13 cellular contexts compared by ENCODE assay signal in genomic region chr10:14259696-14260595, GRCh38.
DNase-seq lines count a peak whose midpoint lies in the region; ATAC-seq and TF ChIP-seq lines count a peak whose summit lies in the region.
"Had no signal": no experiment of that assay in that cellular context is flagged by ENCODE, and none has a peak within 500 bp of the region (broad histone marks: within the 10 kb centered on the region; RNA-seq: fewer than 3 reads in every experiment).

No MANE protein-coding gene starts in this region.

- TF ChIP-seq POLR2A in upper lobe of left lung (IDR thresholded peaks at IDR 0.05): no peak

- H4K8ac ChIP-seq in mesenchymal stem cell (ENCODE audit: low read length): no peak overlapping the region

- no peak for TF ChIP-seq EP300 in upper lobe of left lung (IDR thresholded peaks at IDR 0.05)

- peak overlapping the region; percentile 53 for H3K27ac ChIP-seq in brain microvascular endothelial cell
- H3K27ac ChIP-seq in mesenchymal stem cell (ENCODE audit: low read length, poor library complexity, severe bottlenecking): peak overlapping the region; percentile 64
- no peak overlapping the region for H3K27ac ChIP-seq in upper lobe of left lung
- H3K27ac ChIP-seq: right atrium auricular region had no signal

- no peaks in the 10 kb centered on the region for H3K27me3 ChIP-seq in brain microvascular endothelial cell (replicated peaks)
- peaks cover 34 to 62% of the 10 kb centered on the region in 2 experiments for H3K27me3 ChIP-seq in mesenchymal stem cell (ENCODE audit: control insufficient read depth in 1 of 2, insufficient read depth in 1 of 2, low read length in 2 of 2)
- no peaks in the 10 kb centered on the region for H3K27me3 ChIP-seq in upper lobe of left lung
- H3K27me3 ChIP-seq: right atrium auricular region had no signal

- peaks cover 9% of the 10 kb centered on the region for H3K4me1 ChIP-seq in mesenchymal stem cell (ENCODE audit: control insufficient read depth, insufficient read depth, low read depth, low read length)
- no peaks in the 10 kb centered on the region for H3K4me1 ChIP-seq in upper lobe of left lung
- H3K4me1 ChIP-seq: HAP-1, right atrium auricular region had no signal

- H3K14ac ChIP-seq in mesenchymal stem cell (ENCODE audit: low read length in 2 of 2): no peak overlapping the region

- H2BK15ac ChIP-seq in mesenchymal stem cell (ENCODE audit: low read depth, poor library complexity, severe bottlenecking): no peak overlapping the region

- no peak overlapping the region for H2AK5ac ChIP-seq in mesenchymal stem cell (ENCODE audit: low read length, severe bottlenecking)

- WGBS in mesenchymal stem cell: 37% methylated on average over 4 of the region's 7 CpGs
- 41 to 44% methylated on average over 7 of the region's 7 CpGs for WGBS in upper lobe of left lung, 2 donors

- no peak overlapping the region for H2BK5ac ChIP-seq in mesenchymal stem cell (ENCODE audit: low read depth, low read length, poor library complexity, severe bottlenecking)

- H3K9ac ChIP-seq in mesenchymal stem cell (ENCODE audit: low read length): no peak overlapping the region

- no peak overlapping the region for H3K18ac ChIP-seq in mesenchymal stem cell (ENCODE audit: low read depth in 1 of 2, low read length in 2 of 2)

- H3K9me3 ChIP-seq in mesenchymal stem cell (ENCODE audit: control insufficient read depth, low read length): no peaks in the 10 kb centered on the region
- no peaks in the 10 kb centered on the region for H3K9me3 ChIP-seq in upper lobe of left lung
- H3K9me3 ChIP-seq: HAP-1, right atrium auricular region had no signal

- no peak for DNase-seq in left ventricle myocardium superior
- no peak for DNase-seq in cardiac septum (ENCODE audit: low spot score)
- peak; percentile 85 for DNase-seq in brain microvascular endothelial cell
- DNase-seq in mesenchymal stem cell: peak; percentile 84
- no peak for DNase-seq in upper lobe of left lung
- no peak for DNase-seq in putamen (ENCODE audit: low spot score)
- no peak for DNase-seq in NCI-H524 treated with DMSO at 0.1 percent for 48 hours (lab: John Stamatoyannopoulos, UW)
- DNase-seq: activated T-cell treated with anti-CD3 and anti-CD28 coated beads, Interleukin-2, amount 50 U/mL, for 1 hour; GDM1; left cardiac atrium had no signal

- no peaks in the 10 kb centered on the region for H3K79me1 ChIP-seq in mesenchymal stem cell (replicated peaks; ENCODE audit: low read length, poor library complexity, severe bottlenecking)

- H3K4me2 ChIP-seq in mesenchymal stem cell (ENCODE audit: low read length, poor library complexity, severe bottlenecking): no peak overlapping the region

- H3K23ac ChIP-seq in mesenchymal stem cell (ENCODE audit: low read length in 2 of 2): no peak overlapping the region

- no peak overlapping the region for H2BK12ac ChIP-seq in mesenchymal stem cell (ENCODE audit: low read length in 2 of 2)

- H2AFZ ChIP-seq in mesenchymal stem cell (ENCODE audit: low read depth, low read length): no peak overlapping the region

- in situ Hi-C loops in brain microvascular endothelial cell (cut with HindIII; ENCODE audit: low pct_ligation_motif_present, low sequenced_read_pairs): no loop called here

- H3K4me3 ChIP-seq in brain microvascular endothelial cell (ENCODE audit: low read depth, low read length): no peak overlapping the region
- no peak overlapping the region for H3K4me3 ChIP-seq in mesenchymal stem cell (ENCODE audit: insufficient read depth in 1 of 2, low read depth in 1 of 2, low read length in 2 of 2)
- H3K4me3 ChIP-seq in upper lobe of left lung: no peak overlapping the region
- H3K4me3 ChIP-seq: HAP-1, right atrium auricular region had no signal

- ATAC-seq in left ventricle myocardium superior (peak; percentile 45), upper lobe of left lung (ENCODE audit: low FRiP score in 2 of 2) (peak; percentile 30 to 47), GM21447 (IDR thresholded peaks at IDR 0.05; ENCODE audit: unreplicated experiment) (no peak)

- H3K4ac ChIP-seq in mesenchymal stem cell (ENCODE audit: low read depth in 1 of 2, low read length in 2 of 2): no peak overlapping the region

- no peak for TF ChIP-seq CTCF in brain microvascular endothelial cell (IDR thresholded peaks at IDR 0.05; ENCODE audit: low read depth, low read length, missing control alignments)
- no peak for TF ChIP-seq CTCF in upper lobe of left lung (IDR thresholded peaks at IDR 0.05)

- no peak overlapping the region for H4K91ac ChIP-seq in mesenchymal stem cell (ENCODE audit: low read length)

- H3K36me3 ChIP-seq in brain microvascular endothelial cell (replicated peaks): no peaks in the 10 kb centered on the region
- H3K36me3 ChIP-seq in mesenchymal stem cell (ENCODE audit: control insufficient read depth in 1 of 2, insufficient read depth in 2 of 2, low read depth in 1 of 2, low read length in 2 of 2): no peaks in the 10 kb centered on the region
- H3K36me3 ChIP-seq in upper lobe of left lung: no peaks in the 10 kb centered on the region
- H3K36me3 ChIP-seq: HAP-1, right atrium auricular region had no signal

- intact Hi-C loops in left ventricle myocardium superior (cut with micrococcal nuclease) (no loop called here), cardiac septum (cut with DNase I) (no loop called here)

- H2BK120ac ChIP-seq in mesenchymal stem cell (ENCODE audit: low read depth, low read length): no peak overlapping the region

Comparison
In these comparisons a context has a peak if more than half of its experiments do, and no peak if none do; other contexts are left out.
1. DNase-seq: peak in brain microvascular endothelial cell (single experiment) and mesenchymal stem cell (single experiment); none in left ventricle myocardium superior (single experiment), cardiac septum (single experiment), upper lobe of left lung (0 of 2), putamen (single experiment) and NCI-H524 treated with DMSO at 0.1 percent for 48 hours (single experiment).
2. H3K27ac ChIP-seq: peak in brain microvascular endothelial cell (single experiment) and mesenchymal stem cell (single experiment); none in upper lobe of left lung (0 of 4).